17 cellular contexts compared by ENCODE assay signal in the genomic region with DNA sequence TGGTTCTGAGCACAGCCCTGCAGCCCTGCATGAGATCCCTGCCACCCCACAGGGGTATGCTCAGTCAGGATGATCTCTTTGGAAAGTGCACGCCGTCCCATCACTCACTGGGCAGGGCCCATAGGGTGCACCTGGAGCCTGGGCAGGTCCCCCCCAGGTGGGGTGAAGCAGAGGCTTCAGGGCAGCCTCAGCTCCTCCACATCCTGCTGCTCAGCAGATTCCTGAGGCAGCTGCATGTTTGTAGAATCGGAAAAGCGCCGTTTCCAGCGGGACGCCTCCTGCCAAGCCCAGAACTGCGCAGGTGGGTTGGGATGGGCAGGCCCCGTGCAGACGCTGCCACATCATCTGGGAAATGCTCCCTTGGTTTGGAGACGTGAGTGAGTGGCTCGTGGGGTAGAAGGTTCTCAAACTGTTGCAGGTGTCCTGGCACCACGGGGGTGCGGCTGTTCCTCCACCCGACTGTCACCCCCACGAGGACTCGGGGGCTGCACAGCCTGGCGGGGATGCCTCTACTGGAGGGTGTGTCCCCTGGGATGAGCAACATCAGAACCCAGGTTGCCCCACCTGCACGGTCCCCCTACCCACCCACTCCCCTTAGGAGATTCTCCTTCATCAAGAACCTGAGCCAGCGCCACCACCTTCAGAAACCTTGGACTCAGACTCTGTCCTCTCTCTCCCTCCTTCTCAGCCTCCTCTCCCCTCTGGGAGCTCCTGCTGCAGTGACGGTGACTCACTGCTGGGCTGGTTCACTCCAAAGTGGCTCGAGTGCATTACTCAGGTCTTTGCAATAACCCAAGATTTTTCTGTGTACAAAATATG.
DNase-seq lines count a peak whose midpoint lies in the region; ATAC-seq and TF ChIP-seq lines count a peak whose summit lies in the region.
"Had no signal": no experiment of that assay in that cellular context is flagged by ENCODE, and none has a peak within 500 bp of the region (broad histone marks: within the 10 kb centered on the region; RNA-seq: fewer than 3 reads in every experiment).

No MANE protein-coding gene starts in this region.

- H3K27ac ChIP-seq in right atrium auricular region (no peak overlapping the region), foreskin keratinocyte (no peak overlapping the region)
- H3K27ac ChIP-seq: coronary artery, epithelial cell of prostate had no signal

- intact Hi-C loops in Right ventricle myocardium superior (cut with DNase I): no loop called here

- DNase-seq in Right ventricle myocardium superior (peak; percentile 11), right atrium auricular region (ENCODE audit: low spot score) (no peak), RPMI8226 (peak; percentile 37), foreskin keratinocyte (peak; percentile 27 to 52), occipital lobe (lab: John Stamatoyannopoulos, UW) (no peak)
- DNase-seq: activated CD4-positive, alpha-beta T cell treated with anti-CD3 and anti-CD28 coated beads, Interleukin-2, amount 50 U/mL, for 4 hours; activated naive CD8-positive, alpha-beta T cell treated with anti-CD3 and anti-CD28 coated beads, Interleukin-2, amount 50 U/mL, for 24 hours; activated T-cell treated with anti-CD3 and anti-CD28 coated beads, Interleukin-2, amount 50 U/mL, for 48 hours; MG63; NCI-H2081; SHP77 treated with DMSO at 0.1 percent for 48 hours; T1000 had no signal

- H3K27me3 ChIP-seq in right atrium auricular region (no peaks in the 10 kb centered on the region), foreskin keratinocyte (peaks cover 4% of the 10 kb centered on the region)
- H3K27me3 ChIP-seq: MG63 had no signal

- H3K4me1 ChIP-seq in right atrium auricular region (no peaks in the 10 kb centered on the region), foreskin keratinocyte (no peaks in the 10 kb centered on the region)

- TF ChIP-seq CTCF in right atrium auricular region (IDR thresholded peaks at IDR 0.05) (no peak), foreskin keratinocyte (conservative IDR thresholded peaks at IDR 0.05) (no peak)

- ATAC-seq in Right ventricle myocardium superior (ENCODE audit: poor library complexity) (no peak), foreskin keratinocyte (peak; percentile 79), HG03378 (IDR thresholded peaks at IDR 0.05; ENCODE audit: unreplicated experiment) (no peak), HG02852 (IDR thresholded peaks at IDR 0.05; ENCODE audit: unreplicated experiment) (no peak), HG03571 (IDR thresholded peaks at IDR 0.05; ENCODE audit: unreplicated experiment) (no peak)

- H3K36me3 ChIP-seq in right atrium auricular region: no peaks in the 10 kb centered on the region
- H3K36me3 ChIP-seq: MG63 had no signal

- no peaks in the 10 kb centered on the region for H3K9me3 ChIP-seq in right atrium auricular region
- H3K9me3 ChIP-seq: MG63 had no signal

- no peak overlapping the region for H3K4me3 ChIP-seq in right atrium auricular region
- H3K4me3 ChIP-seq: coronary artery, MG63 had no signal

Comparison
In these comparisons a context has a peak if more than half of its experiments do, and no peak if none do; other contexts are left out.
1. DNase-seq: peak in Right ventricle myocardium superior (single experiment), RPMI8226 (single experiment) and foreskin keratinocyte (2 of 2); none in right atrium auricular region (single experiment) and occipital lobe (single experiment).